In genomic region chr2:222949073-222949472, GRCh38 we compare ENCODE assay signal across 18 cellular contexts.
A peak's percentile ranks its signal among the peaks of the same experiment; 100 is the strongest.
DNase-seq lines count a peak whose midpoint lies in the region; ATAC-seq and TF ChIP-seq lines count a peak whose summit lies in the region.
"Had no signal": no experiment of that assay in that cellular context is flagged by ENCODE, and none has a peak within 500 bp of the region (broad histone marks: within the 10 kb centered on the region; RNA-seq: fewer than 3 reads in every experiment).

No MANE protein-coding gene starts in this region.

- no peak overlapping the region for H3K4me2 ChIP-seq in IMR-90 (ENCODE audit: low read depth, low read length)
- H3K4me2 ChIP-seq: BLaER1 treated with 17β-estradiol and CSF1 and Interleukin-3, amounts not matched to agents 10 nM and 100 nM had no signal

- H3K9me3 Mint-ChIP-seq in activated naive CD8-positive, alpha-beta T cell treated with anti-CD3 and anti-CD28 coated beads, Interleukin-2, amount 50 U/mL, for 24 hours = no peaks in the 10 kb centered on the region
- H3K9me3 Mint-ChIP-seq: CD4-positive, alpha-beta T cell; CD8-positive, alpha-beta T cell had no signal

- ATAC-seq in IMR-90 (ENCODE audit: low read depth) = no peak
- peak; percentile 74 for ATAC-seq in left lobe of liver
- ATAC-seq in right lobe of liver = peak in 3 of 4 donors; percentile 25 to 53 (median 42)
- no peak for ATAC-seq in activated naive CD8-positive, alpha-beta T cell treated with anti-CD3 and anti-CD28 coated beads, Interleukin-2, amount 50 U/mL, for 24 hours
- ATAC-seq in left lung = no peak
- ATAC-seq: CD8-positive, alpha-beta T cell had no signal

- no peaks in the 10 kb centered on the region for H3K27me3 ChIP-seq in IMR-90 (ENCODE audit: control insufficient read depth, insufficient read depth, low read length)
- H3K27me3 ChIP-seq in right lobe of liver = no peaks in the 10 kb centered on the region
- no peaks in the 10 kb centered on the region for H3K27me3 ChIP-seq in left lung
- H3K27me3 ChIP-seq: BLaER1 treated with 17β-estradiol and CSF1 and Interleukin-3, amounts not matched to agents 10 nM and 100 nM had no signal

- H2BK5ac ChIP-seq in IMR-90 (ENCODE audit: low read depth, low read length, poor library complexity, severe bottlenecking) = no peak overlapping the region

- DNase-seq in IMR-90 (no peak), left lobe of liver (ENCODE audit: low spot score) (no peak), right lobe of liver (no peak), glomerular visceral epithelial cell (ENCODE audit: extremely low spot score) (no peak), left lung (no peak)
- no peak for DNase-seq in activated naive CD8-positive, alpha-beta T cell treated with anti-CD3 and anti-CD28 coated beads, Interleukin-2, amount 50 U/mL, for 24 hours
- no peak for DNase-seq in activated naive CD4-positive, alpha-beta T cell treated with anti-CD3 and anti-CD28 coated beads, Interleukin-2, amount 50 U/mL, for 16 hours
- DNase-seq: 8988T; AML-193; Caco-2; Calu3; CD4-positive, alpha-beta T cell; CD8-positive, alpha-beta T cell; DMS79 treated with DMSO at 0.1 percent for 48 hours; GF-D8 had no signal

- no peak overlapping the region for H3K4ac ChIP-seq in IMR-90 (ENCODE audit: low read depth, low read length)

- CTCF ChIA-PET in IMR-90 (lab: Yijun Ruan, JAX) = interaction anchor here (1.5 kb wide), 1 partner anchor 258 kb away, joined by 4 read pairs; no protein-coding TSS in a partner anchor

- H3K23ac ChIP-seq in IMR-90 (ENCODE audit: low read depth, low read length) = no peak overlapping the region

- H3K4me3 Mint-ChIP-seq in activated naive CD8-positive, alpha-beta T cell treated with anti-CD3 and anti-CD28 coated beads, Interleukin-2, amount 50 U/mL, for 24 hours = no peak overlapping the region
- H3K4me3 Mint-ChIP-seq: B cell; CD4-positive, alpha-beta T cell; CD8-positive, alpha-beta T cell had no signal

- H3K9me1 ChIP-seq in IMR-90 (ENCODE audit: insufficient read depth, low read length) = peaks cover 4% of the 10 kb centered on the region; the same call in 1 of the 2 replicates

- no peak overlapping the region; the same call in 2 of the 3 replicates for H2BK15ac ChIP-seq in IMR-90 (ENCODE audit: low read depth, low read length)

- H3K14ac ChIP-seq in IMR-90 (replicated peaks; ENCODE audit: low read depth, low read length) = no peak overlapping the region

- H3K4me1 ChIP-seq in IMR-90 (ENCODE audit: control insufficient read depth, insufficient read depth, low read length) (peaks cover 17% of the 10 kb centered on the region), right lobe of liver (no peaks in the 10 kb centered on the region), left lung (peaks cover 0 to 3% of the 10 kb centered on the region in 2 donors)

- no peaks in the 10 kb centered on the region for H4K20me1 ChIP-seq in IMR-90 (ENCODE audit: insufficient read depth, low read length)
- H4K20me1 ChIP-seq: BLaER1 treated with 17β-estradiol and CSF1 and Interleukin-3, amounts not matched to agents 10 nM and 100 nM had no signal

- H3K27ac ChIP-seq in IMR-90 (ENCODE audit: insufficient read depth, low read length) (no peak overlapping the region), right lobe of liver (no peak overlapping the region), left lung (no peak overlapping the region)
- H3K27ac ChIP-seq: BLaER1 treated with 17β-estradiol and CSF1 and Interleukin-3, amounts not matched to agents 10 nM and 100 nM; C4-2B had no signal

- no peak overlapping the region for H3K9ac ChIP-seq in IMR-90 (ENCODE audit: low read depth, low read length)
- H3K9ac ChIP-seq: BLaER1 treated with 17β-estradiol and CSF1 and Interleukin-3, amounts not matched to agents 10 nM and 100 nM had no signal

- H3K36me3 ChIP-seq in IMR-90 (ENCODE audit: control insufficient read depth, insufficient read depth, low read length) = no peaks in the 10 kb centered on the region
- no peaks in the 10 kb centered on the region for H3K36me3 ChIP-seq in right lobe of liver
- no peaks in the 10 kb centered on the region for H3K36me3 ChIP-seq in left lung
- H3K36me3 ChIP-seq: BLaER1 treated with 17β-estradiol and CSF1 and Interleukin-3, amounts not matched to agents 10 nM and 100 nM had no signal

- BruUV-seq in IMR-90 (replicated peaks; lab: Mats Ljungman, UMichigan) = no TSS peak

- H3K18ac ChIP-seq in IMR-90 (ENCODE audit: low read depth, low read length) = no peak overlapping the region

- no peak overlapping the region for H4K8ac ChIP-seq in IMR-90 (ENCODE audit: low read depth in 2 of 2, low read length in 2 of 2)

- no peak overlapping the region for H3K56ac ChIP-seq in IMR-90 (ENCODE audit: extremely low read depth, insufficient read depth, low read length)

- dilution Hi-C loops in IMR-90 (cut with HindIII; ENCODE audit: low sequenced_read_pairs, unreplicated experiment) = no loop called here

- H3K36me3 Mint-ChIP-seq in activated naive CD8-positive, alpha-beta T cell treated with anti-CD3 and anti-CD28 coated beads, Interleukin-2, amount 50 U/mL, for 24 hours (ENCODE audit: low read depth) = no peaks in the 10 kb centered on the region
- H3K36me3 Mint-ChIP-seq: CD8-positive, alpha-beta T cell had no signal

- H3K4me3 ChIP-seq in IMR-90 (ENCODE audit: insufficient read depth, low read depth, low read length) (no peak overlapping the region), right lobe of liver (no peak overlapping the region), left lung (no peak overlapping the region)
- H3K4me3 ChIP-seq: BLaER1 treated with 17β-estradiol and CSF1 and Interleukin-3, amounts not matched to agents 10 nM and 100 nM had no signal

- H2AFZ ChIP-seq in IMR-90 (replicated peaks; ENCODE audit: low read length, poor library complexity) = no peak overlapping the region

- H3K27me3 Mint-ChIP-seq in activated naive CD8-positive, alpha-beta T cell treated with anti-CD3 and anti-CD28 coated beads, Interleukin-2, amount 50 U/mL, for 24 hours = peaks cover 4% of the 10 kb centered on the region

- no peak for TF ChIP-seq CTCF in IMR-90 (conservative IDR thresholded peaks at IDR 0.05; ENCODE audit: low read depth, low read length)
- no peak for TF ChIP-seq CTCF in right lobe of liver (IDR thresholded peaks at IDR 0.05)
- no peak for TF ChIP-seq CTCF in left lung (IDR thresholded peaks at IDR 0.05)

- no peak overlapping the region for H2BK20ac ChIP-seq in IMR-90 (ENCODE audit: low read depth, low read length)

- peaks cover 6% of the 10 kb centered on the region for H3K4me1 Mint-ChIP-seq in activated naive CD8-positive, alpha-beta T cell treated with anti-CD3 and anti-CD28 coated beads, Interleukin-2, amount 50 U/mL, for 24 hours
- H3K4me1 Mint-ChIP-seq: B cell had no signal

- no peak for TF ChIP-seq POLR2A in IMR-90 (IDR thresholded peaks at IDR 0.05; ENCODE audit: low read depth, low read length)
- no peak for TF ChIP-seq POLR2A in right lobe of liver (IDR thresholded peaks at IDR 0.05)

- intact Hi-C loops in IMR-90 (cut with micrococcal nuclease) = no loop called here
- intact Hi-C loops in right lobe of liver (cut with DNase I) = no loop called here
- intact Hi-C loops in left lung (cut with DNase I) = no loop called here

- H2AK9ac ChIP-seq in IMR-90 (replicated peaks; ENCODE audit: low read depth, low read length, poor library complexity) = no peak overlapping the region

- H2BK120ac ChIP-seq in IMR-90 (ENCODE audit: low read depth, low read length) = no peak overlapping the region

- no peak overlapping the region for H4K5ac ChIP-seq in IMR-90 (ENCODE audit: low read depth, low read length)

- H4K91ac ChIP-seq in IMR-90 (ENCODE audit: insufficient read depth, low read depth, low read length) = no peak overlapping the region

- no CpG with 5 or more reads among the region's 1 CpG for WGBS in IMR-90 (ENCODE audit: extremely low coverage in 2 of 2, insufficient read length in 1 of 2), 2 experiments
- 22% methylated on average over 1 of the region's 1 CpG for WGBS in right lobe of liver (ENCODE audit: insufficient coverage, low coverage, low lambda C conversion rate, missing lambda C conversion rate)

- H3K9me3 ChIP-seq in IMR-90 (ENCODE audit: control insufficient read depth, insufficient read depth, low read length) = no peaks in the 10 kb centered on the region
- H3K9me3 ChIP-seq in right lobe of liver = no peaks in the 10 kb centered on the region
- H3K9me3 ChIP-seq in left lung = no peaks in the 10 kb centered on the region
- H3K9me3 ChIP-seq: Caco-2 had no signal

- POLR2A ChIA-PET in IMR-90 (lab: Charles Lee; ENCODE audit: unreplicated experiment) = no interaction called here

- in situ Hi-C loops in IMR-90 (cut with MboI; ENCODE audit: low sequenced_read_pairs) = no loop called here

- no peak for TF ChIP-seq RAD21 in IMR-90 (IDR thresholded peaks at IDR 0.05; ENCODE audit: low read length)

- H3K27ac Mint-ChIP-seq in activated naive CD8-positive, alpha-beta T cell treated with anti-CD3 and anti-CD28 coated beads, Interleukin-2, amount 50 U/mL, for 24 hours = no peak overlapping the region
- H3K27ac Mint-ChIP-seq: B cell; CD4-positive, alpha-beta T cell; CD8-positive, alpha-beta T cell had no signal

- H2AK5ac ChIP-seq in IMR-90 (ENCODE audit: low read depth, low read length) = peak overlapping the region; percentile 43

- no peaks in the 10 kb centered on the region for H3K79me1 ChIP-seq in IMR-90 (ENCODE audit: low read depth in 1 of 2, low read length in 2 of 2)

TF ChIP-seq in IMR-90, 13 proteins besides CTCF, POLR2A, EP300 and RAD21:
- TF ChIP-seq MAFK (IDR thresholded peaks at IDR 0.05; ENCODE audit: low read depth, low read length) (no peak), CEBPB (IDR thresholded peaks at IDR 0.05; ENCODE audit: low read depth, low read length) (no peak), CHD1 (IDR thresholded peaks at IDR 0.05; ENCODE audit: low read depth, low read length) (no peak), RCOR1 (IDR thresholded peaks at IDR 0.05; ENCODE audit: insufficient replicate concordance, low read length) (no peak), BHLHE40 (IDR thresholded peaks at IDR 0.05; ENCODE audit: low read depth, low read length) (no peak), RFX5 (IDR thresholded peaks at IDR 0.05; ENCODE audit: low read depth, low read length) (no peak), FOS (IDR thresholded peaks at IDR 0.05; ENCODE audit: low read depth, low read length) (no peak), NFE2L2 (IDR thresholded peaks at IDR 0.05; ENCODE audit: low read depth, low read length) (no peak), MXI1 (IDR thresholded peaks at IDR 0.05; ENCODE audit: borderline replicate concordance, low read depth, low read length) (no peak)

Comparison
In these comparisons a context has a peak if more than half of its experiments do, and no peak if none do; other contexts are left out.
1. ATAC-seq: peak in left lobe of liver (single experiment) and right lobe of liver (3 of 4); none in IMR-90 (single experiment), activated naive CD8-positive, alpha-beta T cell treated with anti-CD3 and anti-CD28 coated beads, Interleukin-2, amount 50 U/mL, for 24 hours (single experiment) and left lung (single experiment).